ENCODE assay signal across 8 cellular contexts in the genomic region with DNA sequence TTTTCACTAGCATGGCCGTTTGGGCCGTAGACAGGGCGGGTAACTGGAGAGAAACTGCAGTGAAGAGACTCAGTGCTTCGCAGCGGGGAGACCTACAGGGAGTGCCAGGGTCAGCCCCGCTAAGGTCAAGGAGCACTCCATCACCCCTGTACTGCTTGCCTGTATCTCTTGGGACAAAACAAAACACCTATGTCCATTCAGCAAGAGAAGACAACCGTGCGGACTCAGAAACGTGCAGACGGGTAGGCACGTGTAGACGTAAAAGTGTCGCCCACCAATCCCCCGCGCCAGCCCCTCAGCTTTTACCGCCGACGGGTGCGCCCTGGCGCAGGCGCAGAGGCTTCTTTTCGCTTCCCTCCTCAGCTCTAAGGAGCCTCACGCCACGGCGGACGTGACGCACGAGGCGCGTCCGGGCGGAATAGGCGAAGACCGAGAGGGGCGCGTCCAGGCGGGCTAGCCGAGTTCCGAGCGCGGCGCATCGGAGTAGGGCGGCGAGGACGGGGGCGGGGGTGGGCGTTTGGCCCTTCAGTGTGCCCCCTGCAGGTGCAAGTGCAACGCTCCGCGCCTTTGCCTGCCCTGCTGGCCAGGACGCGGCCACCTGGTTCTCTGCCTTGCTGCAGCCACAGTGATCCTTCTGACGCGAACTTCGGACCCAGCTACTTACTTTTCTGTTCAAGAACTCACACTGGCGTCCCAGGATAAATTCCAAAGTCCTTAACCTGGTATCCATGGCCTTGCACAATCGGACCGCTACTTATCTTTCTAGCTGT. TPM values are rescaled to one million over a fixed set of nuclear protein-coding genes. Genes with fewer than 3 reads are reported as not detected.
DNase-seq lines count a peak whose midpoint lies in the region; ATAC-seq and TF ChIP-seq lines count a peak whose summit lies in the region.

No MANE protein-coding gene starts in this region.

- 10% methylated on average over 30 of the region's 59 CpGs for WGBS in mammary epithelial cell (ENCODE audit: low coverage, missing lambda C conversion rate)
- WGBS in smooth muscle cell (ENCODE audit: low lambda C conversion rate), result under 1% methylated on average over 57 of the region's 59 CpGs

- H3F3A ChIP-seq in smooth muscle cell (ENCODE audit: low read depth), result peaks cover 12% of the 10 kb centered on the region

- DNase-seq in AG09309 (ENCODE audit: low read depth), result peak; percentile 67
- DNase-seq in NCI-H2196 (lab: John Stamatoyannopoulos, UW; ENCODE audit: unreplicated experiment), result peak; percentile 98
- DNase-seq in WERI-Rb-1, result peak; percentile 99
- peak; percentile 92 for DNase-seq in mammary epithelial cell
- DNase-seq in iPS-NIHi7 (ENCODE audit: extremely low spot score), result peak; percentile 93
- peak; percentile 75 for DNase-seq in smooth muscle cell (lab: John Stamatoyannopoulos, UW; ENCODE audit: unreplicated experiment)

- peak overlapping the region; percentile 80 for H3K4me2 ChIP-seq in mammary epithelial cell (ENCODE audit: insufficient read depth, low read depth, low read length)
- peak overlapping the region; percentile 99 for H3K4me2 ChIP-seq in smooth muscle cell

- H3K36me3 ChIP-seq in WERI-Rb-1 (no peaks in the 10 kb centered on the region), mammary epithelial cell (ENCODE audit: insufficient read depth, low read length) (no peaks in the 10 kb centered on the region), smooth muscle cell (ENCODE audit: low read depth) (no peaks in the 10 kb centered on the region)

- H4K20me1 ChIP-seq in mammary epithelial cell (ENCODE audit: insufficient read depth, low read length) (no peaks in the 10 kb centered on the region), smooth muscle cell (ENCODE audit: low read depth) (peaks cover 8% of the 10 kb centered on the region)

- CTCF ChIA-PET in mammary epithelial cell (lab: Charles Lee; ENCODE audit: low non-redundant PET), result interaction anchor here (0.6 to 0.7 kb wide), 4 partner anchors 80 to 340 kb away, joined by 3 to 8 read pairs (median 4); no protein-coding TSS in a partner anchor

- intact Hi-C loops in mammary epithelial cell (cut with micrococcal nuclease), result loop anchor here (2.0 to 10.0 kb wide), 2 partner anchors 65 to 249 kb away; a partner anchor contains a TSS

- no peaks in the 10 kb centered on the region for H3K27me3 ChIP-seq in WERI-Rb-1 (ENCODE audit: insufficient read depth, low read depth, severe bottlenecking)
- H3K27me3 ChIP-seq in mammary epithelial cell (ENCODE audit: insufficient read depth, low read length), result no peaks in the 10 kb centered on the region
- H3K27me3 ChIP-seq in smooth muscle cell (ENCODE audit: low read depth), result no peaks in the 10 kb centered on the region

- ATAC-seq in GM18907 (IDR thresholded peaks at IDR 0.05; ENCODE audit: unreplicated experiment) (peak; percentile 64), HG03139 (IDR thresholded peaks at IDR 0.05; ENCODE audit: unreplicated experiment) (peak; percentile 55)

- no TSS peak for BruUV-seq in mammary epithelial cell (replicated peaks; lab: Mats Ljungman, UMichigan)

- peak overlapping the region; percentile 78 for H3K4me3 ChIP-seq in AG09309 (ENCODE audit: control insufficient read depth, low read depth, low read length)
- H3K4me3 ChIP-seq in WERI-Rb-1 (ENCODE audit: low read depth, low read length), result peak overlapping the region; percentile 79
- peak overlapping the region; percentile 51 to 97 (median 84) for H3K4me3 ChIP-seq in mammary epithelial cell (replicated peaks in 1 of 3; ENCODE audit: insufficient read depth in 1 of 3, low read depth in 2 of 3, low read length in 3 of 3)
- H3K4me3 ChIP-seq in smooth muscle cell, result peak overlapping the region; percentile 67

- peak overlapping the region; percentile 99 for H2AFZ ChIP-seq in mammary epithelial cell (ENCODE audit: low read depth, low read length)
- peak overlapping the region; percentile 100 for H2AFZ ChIP-seq in smooth muscle cell (ENCODE audit: low read depth)

- dilution Hi-C loops in mammary epithelial cell (cut with HindIII; ENCODE audit: low sequenced_read_pairs), result no loop called here

- H3K27ac ChIP-seq in WERI-Rb-1 (peak overlapping the region; percentile 78), mammary epithelial cell (ENCODE audit: insufficient read depth, low read depth, low read length) (peak overlapping the region; percentile 93), smooth muscle cell (ENCODE audit: low read depth) (peak overlapping the region; percentile 81)

- peak; percentile 41 for TF ChIP-seq CTCF in AG09309 (IDR thresholded peaks at IDR 0.05; ENCODE audit: control insufficient read depth, insufficient read depth, low read depth, low read length, missing control alignments)
- TF ChIP-seq CTCF in WERI-Rb-1 (IDR thresholded peaks at IDR 0.05; ENCODE audit: low read depth, low read length), result peak; percentile 89
- peak; percentile 27 to 64 for TF ChIP-seq CTCF in mammary epithelial cell (conservative IDR thresholded peaks at IDR 0.05 in 1 of 2, IDR thresholded peaks at IDR 0.05 in 1 of 2; ENCODE audit: extremely low read depth in 1 of 2, insufficient read depth in 1 of 2, low read depth in 1 of 2, low read length in 2 of 2)
- peak; percentile 37 for TF ChIP-seq CTCF in smooth muscle cell (IDR thresholded peaks at IDR 0.05; ENCODE audit: borderline replicate concordance, insufficient read depth, poor library complexity, severe bottlenecking)

- H3K4me1 ChIP-seq in mammary epithelial cell (ENCODE audit: insufficient read depth, low read length) (peaks cover 23% of the 10 kb centered on the region), smooth muscle cell (ENCODE audit: low read depth) (peaks cover 23% of the 10 kb centered on the region)

- in situ Hi-C loops in mammary epithelial cell (cut with MboI; ENCODE audit: low sequenced_read_pairs in 2 of 2), result no loop called here

- H3K9ac ChIP-seq in mammary epithelial cell (ENCODE audit: insufficient read depth, low read length), result peak overlapping the region; percentile 88
- H3K9ac ChIP-seq in smooth muscle cell (ENCODE audit: low read depth), result peak overlapping the region; percentile 77

- no peaks in the 10 kb centered on the region for H3K9me3 ChIP-seq in WERI-Rb-1 (ENCODE audit: severe bottlenecking)
- H3K9me3 ChIP-seq in mammary epithelial cell (replicated peaks; ENCODE audit: insufficient read depth, low read length), result no peaks in the 10 kb centered on the region
- no peaks in the 10 kb centered on the region for H3K9me3 ChIP-seq in smooth muscle cell (replicated peaks; ENCODE audit: low read depth)

- peaks cover 24% of the 10 kb centered on the region for H3K79me2 ChIP-seq in mammary epithelial cell (ENCODE audit: insufficient read depth, low read length)
- peaks cover 21% of the 10 kb centered on the region for H3K79me2 ChIP-seq in smooth muscle cell (ENCODE audit: low read depth)

RNA-seq across cellular contexts. Expression of a gene that starts 3.3 kb away (rescaled TPM):
- 10 to 100 TPM; 23.7 to 29.1 TPM for total RNA-seq in mammary epithelial cell
- 15.1 TPM for polyA plus RNA-seq in mammary epithelial cell
- 71.3 TPM for polyA minus RNA-seq in mammary epithelial cell
- 34.0 and 38.5 TPM in 2 replicates for total RNA-seq in smooth muscle cell
- 8.4 and 10.1 TPM in 2 replicates for polyA plus RNA-seq in smooth muscle cell

Comparison
In these comparisons a context has a peak if more than half of its experiments do, and no peak if none do; other contexts are left out.
1. Peak in every context shown above with its lines: DNase-seq, ATAC-seq, H3K4me3 ChIP-seq and H3K27ac ChIP-seq.
2. CTCF ChIP-seq: peak in every context shown above with its lines; median percentile 89 in WERI-Rb-1; 46 in mammary epithelial cell; 41 in AG09309; 37 in smooth muscle cell.